Comparison of ENCODE assay signal across 27 cellular contexts in genomic region chr7:17176633-17177032, GRCh38.
"Had no signal": no experiment of that assay in that cellular context is flagged by ENCODE, and none has a peak within 500 bp of the region (broad histone marks: within the 10 kb centered on the region; RNA-seq: fewer than 3 reads in every experiment).

No MANE protein-coding gene starts in this region.

- FAIRE-seq: endometrium, islet of Langerhans, keratinocyte had no signal

- H3K27ac Mint-ChIP-seq: dendritic cell treated with granulocyte-macrophage colony-stimulating factor and Interleukin-4, amounts not matched to agents 40 ng/mL and 50 ng/mL, for 4 days; effector memory CD8-positive, alpha-beta T cell; endodermal cell; mesothelial cell of epicardium; naive B cell had no signal

- ATAC-seq: effector memory CD8-positive, alpha-beta T cell; esophagus mucosa; gastrocnemius medialis; heart right ventricle; left cardiac atrium; left lung; left ventricle myocardium superior; lower lobe of right lung; mucosa of descending colon had no signal

- H3K27ac ChIP-seq: colonic mucosa, epithelial cell of prostate, esophagus squamous epithelium, gastrocnemius medialis, heart right ventricle, left lung, lower lobe of right lung had no signal

- H3K27me3 Mint-ChIP-seq: dendritic cell treated with granulocyte-macrophage colony-stimulating factor and Interleukin-4, amounts not matched to agents 40 ng/mL and 50 ng/mL, for 4 days had no signal

- H3K27me3 ChIP-seq: colonic mucosa, esophagus squamous epithelium, gastrocnemius medialis, heart right ventricle, left lung had no signal

- H3K36me3 ChIP-seq: colonic mucosa, esophagus squamous epithelium, gastrocnemius medialis, heart right ventricle, left lung, lower lobe of right lung had no signal

- H3K4me3 Mint-ChIP-seq: dendritic cell treated with granulocyte-macrophage colony-stimulating factor and Interleukin-4, amounts not matched to agents 40 ng/mL and 50 ng/mL, for 4 days; effector memory CD8-positive, alpha-beta T cell; endodermal cell; mesothelial cell of epicardium had no signal

- DNase-seq: colonic mucosa; cortex of kidney; effector CD8-positive, alpha-beta T cell; effector memory CD8-positive, alpha-beta T cell; endodermal cell; erythroblast; esophagus squamous epithelium; foreskin fibroblast; foreskin melanocyte; gastrocnemius medialis; glutamatergic neuron; head of caudate nucleus; heart right ventricle; hippocampal formation; left cardiac atrium; left lung; left ventricle myocardium superior; lower lobe of right lung; mucosa of descending colon; naive B cell had no signal

- H3K4me3 ChIP-seq: colonic mucosa, esophagus squamous epithelium, gastrocnemius medialis, heart right ventricle, left lung, lower lobe of right lung, mucosa of descending colon had no signal

- H3K4me1 ChIP-seq: colonic mucosa, esophagus squamous epithelium, gastrocnemius medialis, left lung, lower lobe of right lung had no signal

- H3K9me3 ChIP-seq: colonic mucosa, esophagus squamous epithelium, gastrocnemius medialis, left lung, lower lobe of right lung, mucosa of descending colon had no signal

- H3K36me3 Mint-ChIP-seq: mesothelial cell of epicardium had no signal

- H3K4me1 Mint-ChIP-seq: endodermal cell, mesothelial cell of epicardium, naive B cell had no signal

- H3K9me3 Mint-ChIP-seq: effector memory CD8-positive, alpha-beta T cell; endodermal cell had no signal
